8 cellular contexts compared by ENCODE assay signal in the genomic region with DNA sequence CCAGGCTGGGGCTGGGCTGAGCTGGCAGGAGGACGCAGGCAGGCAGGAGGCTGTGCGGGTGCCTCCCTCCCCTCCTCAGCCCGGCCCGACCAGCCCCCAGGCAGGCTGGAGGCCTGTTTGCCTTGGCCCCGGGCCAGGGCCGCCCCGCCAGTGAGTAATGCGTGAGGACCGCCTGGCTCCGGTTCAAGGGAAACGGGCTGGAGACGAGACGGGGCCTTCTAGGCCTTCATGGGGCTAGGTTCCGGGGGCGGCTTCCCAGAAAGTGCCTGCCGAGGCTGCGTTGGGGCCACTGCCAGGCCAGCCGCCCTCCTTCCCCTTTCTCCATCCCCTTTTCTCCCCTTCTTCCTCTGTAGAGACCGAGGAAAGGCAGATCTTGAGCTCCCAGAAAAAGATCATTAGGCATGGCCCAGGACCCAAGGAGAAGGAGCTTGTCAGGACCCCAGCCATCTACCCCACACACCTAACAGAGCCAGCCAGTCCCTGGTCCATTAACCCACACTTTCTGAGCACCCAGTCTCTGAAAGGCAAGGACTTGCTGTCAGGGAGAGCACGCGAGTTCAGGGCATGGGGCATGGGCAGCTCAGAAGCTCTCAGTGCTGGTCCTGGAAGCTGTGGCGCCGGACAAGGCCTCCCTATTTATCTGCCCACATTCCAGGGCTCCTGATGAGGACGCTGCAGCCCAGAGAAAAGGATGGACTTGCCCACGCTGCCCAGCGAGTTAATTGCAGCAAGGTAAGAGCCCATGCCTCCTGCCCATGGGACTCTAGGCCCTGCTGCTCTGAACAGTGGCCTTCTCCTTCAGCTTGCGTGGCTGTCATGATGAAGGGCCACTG. TPM values are rescaled to one million over a fixed set of nuclear protein-coding genes. Genes with fewer than 3 reads are reported as not detected.
DNase-seq lines count a peak whose midpoint lies in the region; ATAC-seq, FAIRE-seq and TF ChIP-seq lines count a peak whose summit lies in the region.

No MANE protein-coding gene starts in this region.

- TF ChIP-seq EP300 in stomach (IDR thresholded peaks at IDR 0.05): no peak

- no peak overlapping the region for H3K4me3 Mint-ChIP-seq in activated CD4-positive, alpha-beta memory T cell treated with anti-CD3 and anti-CD28 coated beads, Interleukin-2, amount 10 ng/mL, durations not matched to agents 7 days and 5 days

- FAIRE-seq in kidney (lab: Jason Lieb, UNC): no peak

- intact Hi-C loops in kidney (cut with DNase I): no loop called here
- intact Hi-C loops in stomach (cut with DNase I; ENCODE audit: low total_unique reads): no loop called here

- TF ChIP-seq POLR2A in stomach (IDR thresholded peaks at IDR 0.05): no peak

- no peaks in the 10 kb centered on the region for H3K36me3 ChIP-seq in kidney (ENCODE audit: control insufficient read depth in 1 of 2, insufficient read depth in 2 of 2, low read length in 2 of 2)
- H3K36me3 ChIP-seq in stomach: no peaks in the 10 kb centered on the region

- H3K36me3 Mint-ChIP-seq in activated CD4-positive, alpha-beta memory T cell treated with anti-CD3 and anti-CD28 coated beads, Interleukin-2, amount 10 ng/mL, durations not matched to agents 7 days and 5 days (ENCODE audit: low read depth): peaks cover 5% of the 10 kb centered on the region

- peak overlapping the region in 1 of 2 donors; percentile 8 for H3K9ac ChIP-seq in kidney (ENCODE audit: low read length in 2 of 2)

- no peak for ATAC-seq in HG02571 (IDR thresholded peaks at IDR 0.05; ENCODE audit: unreplicated experiment)

- H3K27ac ChIP-seq in kidney (ENCODE audit: low read depth in 2 of 2, low read length in 2 of 2) (peak overlapping the region; percentile 69 to 76), stomach (peak overlapping the region; percentile 47 to 80 (median 66))

- peaks cover 7% of the 10 kb centered on the region for H3K27me3 Mint-ChIP-seq in activated CD4-positive, alpha-beta memory T cell treated with anti-CD3 and anti-CD28 coated beads, Interleukin-2, amount 10 ng/mL, durations not matched to agents 7 days and 5 days

- H3K9me3 ChIP-seq in kidney (ENCODE audit: control insufficient read depth in 1 of 2, low read length in 2 of 2) (peaks cover 0 to 7% of the 10 kb centered on the region in 2 donors), stomach (peaks cover 0 to 14% (median 5%) of the 10 kb centered on the region in 4 donors)

- no peaks in the 10 kb centered on the region for H3K27me3 ChIP-seq in stomach

- CTCF ChIA-PET in activated CD4-positive, alpha-beta memory T cell treated with anti-CD3 and anti-CD28 coated beads, Interleukin-2, amount 10 ng/mL, durations not matched to agents 7 days and 5 days (lab: Charles Lee): interaction anchor here (1.6 kb wide), 1 partner anchor 33 kb away, joined by 3 read pairs; no protein-coding TSS in a partner anchor

- H3K4me3 ChIP-seq in astrocyte of the cerebellum (ENCODE audit: low read depth, low read length) (no peak overlapping the region), kidney (ENCODE audit: low read length in 2 of 2) (no peak overlapping the region), stomach (no peak overlapping the region)

- H3K4me1 ChIP-seq in kidney (ENCODE audit: control insufficient read depth in 1 of 2, insufficient read depth in 1 of 2, low read depth in 1 of 2, low read length in 2 of 2) (peaks cover 12 to 15% of the 10 kb centered on the region in 2 donors), stomach (peaks cover 13 to 29% (median 18%) of the 10 kb centered on the region in 4 donors)

- in situ Hi-C loops in astrocyte of the cerebellum (cut with HindIII; ENCODE audit: low sequenced_read_pairs): no loop called here

- 31 to 41% (median 35%) methylated on average over 20 to 27 of the region's 27 CpGs for WGBS in stomach, 5 donors

- POLR2A ChIA-PET in activated CD4-positive, alpha-beta memory T cell treated with anti-CD3 and anti-CD28 coated beads, Interleukin-2, amount 10 ng/mL, durations not matched to agents 7 days and 5 days (lab: Charles Lee): no interaction called here

- peaks cover 8% of the 10 kb centered on the region for H3K4me1 Mint-ChIP-seq in activated CD4-positive, alpha-beta memory T cell treated with anti-CD3 and anti-CD28 coated beads, Interleukin-2, amount 10 ng/mL, durations not matched to agents 7 days and 5 days

- no peak for TF ChIP-seq CTCF in astrocyte of the cerebellum (IDR thresholded peaks at IDR 0.05; ENCODE audit: low read depth, low read length, missing control alignments)
- no peak for TF ChIP-seq CTCF in kidney (IDR thresholded peaks at IDR 0.05; ENCODE audit: borderline replicate concordance, extremely low read depth, insufficient read depth)
- TF ChIP-seq CTCF in stomach (IDR thresholded peaks at IDR 0.05): no peak

- H3K27ac Mint-ChIP-seq in activated CD4-positive, alpha-beta memory T cell treated with anti-CD3 and anti-CD28 coated beads, Interleukin-2, amount 10 ng/mL, durations not matched to agents 7 days and 5 days: no peak overlapping the region

- DNase-seq in C1 segment of cervical spinal cord (lab: John Stamatoyannopoulos, UW) (peak in 11 of 14 donors; percentile 5 to 86 (median 57)), NCI-H1417 (lab: John Stamatoyannopoulos, UW) (peak; percentile 14 to 91 (median 88)), astrocyte of the cerebellum (ENCODE audit: low read depth) (peak; percentile 81), kidney (peak; percentile 98), stomach (peak; percentile 89)
- no peak for DNase-seq in activated CD4-positive, alpha-beta memory T cell treated with anti-CD3 and anti-CD28 coated beads, Interleukin-2, amount 10 ng/mL, durations not matched to agents 7 days and 5 days
- DNase-seq in activated CD4-positive, alpha-beta T cell treated with anti-CD3 and anti-CD28 coated beads for 4 hours: no peak

- H3K9me3 Mint-ChIP-seq in activated CD4-positive, alpha-beta memory T cell treated with anti-CD3 and anti-CD28 coated beads, Interleukin-2, amount 10 ng/mL, durations not matched to agents 7 days and 5 days: peaks cover 8% of the 10 kb centered on the region

RNA-seq across cellular contexts. Expression of gene SMAD7, which starts 48.5 kb away (rescaled TPM):
- total RNA-seq in kidney (32.6 TPM), stomach (100 to 1,000 TPM in 1 of 5 donors, 10 to 100 TPM in 3, 1 to 10 TPM in 1; 7.0 to 123 (median 29.3) TPM)
- polyA plus RNA-seq in kidney (ENCODE audit: insufficient read depth, low read depth, low replicate concordance) (17.3 TPM), stomach (10 to 100 TPM in 1 of 3 donors, 1 to 10 TPM in 2; 4.5 to 10.1 (median 9.9) TPM)
- total RNA-seq in activated CD4-positive, alpha-beta memory T cell treated with anti-CD3 and anti-CD28 coated beads, Interleukin-2, amount 10 ng/mL, durations not matched to agents 7 days and 5 days: 10 to 100 TPM; 30.0 to 31.0 TPM

Comparison
In these comparisons a context has a peak if more than half of its experiments do, and no peak if none do; other contexts are left out.
1. DNase-seq: peak in C1 segment of cervical spinal cord (11 of 14), NCI-H1417 (3 of 3), astrocyte of the cerebellum (single experiment), kidney (single experiment) and stomach (single experiment); none in activated CD4-positive, alpha-beta memory T cell treated with anti-CD3 and anti-CD28 coated beads, Interleukin-2, amount 10 ng/mL, durations not matched to agents 7 days and 5 days (single experiment) and activated CD4-positive, alpha-beta T cell treated with anti-CD3 and anti-CD28 coated beads for 4 hours (0 of 2).